22 cellular contexts compared by ENCODE assay signal in genomic region chr20:62749851-62750445, GRCh38. TPM values are rescaled to one million over a fixed set of nuclear protein-coding genes. Genes with fewer than 3 reads are reported as not detected.
A peak's percentile ranks its signal among the peaks of the same experiment; 100 is the strongest.
DNase-seq lines count a peak whose midpoint lies in the region; ATAC-seq and TF ChIP-seq lines count a peak whose summit lies in the region.
"Had no signal": no experiment of that assay in that cellular context is flagged by ENCODE, and none has a peak within 500 bp of the region (broad histone marks: within the 10 kb centered on the region; RNA-seq: fewer than 3 reads in every experiment).

No MANE protein-coding gene starts in this region.

- H2AK5ac ChIP-seq in IMR-90 (ENCODE audit: low read depth, low read length) = 0 out of 2 replicates have a peak overlapping the region, but pooled peaks have one; percentile 14
- peak overlapping the region; percentile 14 for H2AK5ac ChIP-seq in neuronal stem cell (ENCODE audit: low read depth, low read length)

- BruUV-seq in IMR-90 (replicated peaks; lab: Mats Ljungman, UMichigan) = no TSS peak

- H2BK20ac ChIP-seq in IMR-90 (ENCODE audit: low read depth, low read length) = no peak overlapping the region

- H3K9me1 ChIP-seq in IMR-90 (ENCODE audit: insufficient read depth, low read length) = peaks cover 7% of the 10 kb centered on the region

- no peak overlapping the region for H3K27ac ChIP-seq in IMR-90 (ENCODE audit: insufficient read depth, low read length)
- no peak overlapping the region for H3K27ac ChIP-seq in right cardiac atrium (ENCODE audit: low read length)
- no peak overlapping the region for H3K27ac ChIP-seq in neuronal stem cell (replicated peaks; ENCODE audit: low read length)
- H3K27ac ChIP-seq: BLaER1, KMS-11, PC-9 had no signal

- H3K4me3 ChIP-seq in IMR-90 (ENCODE audit: insufficient read depth, low read depth, low read length) (no peak overlapping the region), right cardiac atrium (ENCODE audit: low read length) (no peak overlapping the region), neuronal stem cell (ENCODE audit: low read length in 2 of 2) (no peak overlapping the region)
- H3K4me3 ChIP-seq: BLaER1, PC-9 had no signal

- H4K91ac ChIP-seq in IMR-90 (ENCODE audit: insufficient read depth, low read depth, low read length) = no peak overlapping the region
- no peak overlapping the region for H4K91ac ChIP-seq in neuronal stem cell (ENCODE audit: low read depth, low read length, poor library complexity)

- CTCF ChIA-PET in IMR-90 (lab: Yijun Ruan, JAX) = no interaction called here

- H4K5ac ChIP-seq in IMR-90 (ENCODE audit: low read depth, low read length) = no peak overlapping the region

- peaks cover 0 to 7% of the 10 kb centered on the region in 2 experiments; a peak in 2 of 4 replicates for H3K79me1 ChIP-seq in IMR-90 (ENCODE audit: low read depth in 1 of 2, low read length in 2 of 2)
- H3K79me1 ChIP-seq in neuronal stem cell (ENCODE audit: low read depth, low read length) = peaks cover 3% of the 10 kb centered on the region

- H3K4ac ChIP-seq in IMR-90 (ENCODE audit: low read depth, low read length) (no peak overlapping the region), neuronal stem cell (ENCODE audit: low read length) (no peak overlapping the region)

- intact Hi-C loops in IMR-90 (cut with micrococcal nuclease) = no loop called here
- intact Hi-C loops in right cardiac atrium (cut with DNase I) = no loop called here

- H3K14ac ChIP-seq in IMR-90 (replicated peaks; ENCODE audit: low read depth, low read length) (no peak overlapping the region), neuronal stem cell (ENCODE audit: low read length) (no peak overlapping the region)

- H3K4me1 ChIP-seq in IMR-90 (ENCODE audit: control insufficient read depth, insufficient read depth, low read length) = peaks cover 12% of the 10 kb centered on the region
- H3K4me1 ChIP-seq in right cardiac atrium (ENCODE audit: control insufficient read depth, insufficient read depth, low read length) = no peaks in the 10 kb centered on the region
- peaks cover 3 to 10% of the 10 kb centered on the region in 2 donors for H3K4me1 ChIP-seq in neuronal stem cell (ENCODE audit: control insufficient read depth in 2 of 2, insufficient read depth in 1 of 2, low read depth in 1 of 2, low read length in 2 of 2)

- dilution Hi-C loops in IMR-90 (cut with HindIII; ENCODE audit: low sequenced_read_pairs, unreplicated experiment) = no loop called here

- no peak overlapping the region for H2BK120ac ChIP-seq in IMR-90 (ENCODE audit: low read depth, low read length)
- no peak overlapping the region for H2BK120ac ChIP-seq in neuronal stem cell (ENCODE audit: low read depth, low read length)

- H2BK12ac ChIP-seq in neuronal stem cell (ENCODE audit: low read length) = no peak overlapping the region

- in situ Hi-C loops in IMR-90 (cut with MboI; ENCODE audit: low sequenced_read_pairs) = no loop called here

- H2BK15ac ChIP-seq in IMR-90 (ENCODE audit: low read depth, low read length) (no peak overlapping the region), neuronal stem cell (ENCODE audit: low read length) (no peak overlapping the region)

- H3K9ac ChIP-seq in IMR-90 (ENCODE audit: low read depth, low read length) (no peak overlapping the region), neuronal stem cell (ENCODE audit: low read depth, low read length, poor library complexity) (no peak overlapping the region)
- H3K9ac ChIP-seq: BLaER1, KMS-11 had no signal

- no peaks in the 10 kb centered on the region; the same call in 1 of the 2 replicates for H4K20me1 ChIP-seq in IMR-90 (ENCODE audit: insufficient read depth, low read length)
- H4K20me1 ChIP-seq: BLaER1 had no signal

- H3K36me3 ChIP-seq in IMR-90 (ENCODE audit: control insufficient read depth, insufficient read depth, low read length) = no peaks in the 10 kb centered on the region
- no peaks in the 10 kb centered on the region for H3K36me3 ChIP-seq in neuronal stem cell (replicated peaks in 1 of 2; ENCODE audit: control insufficient read depth in 2 of 2, insufficient read depth in 2 of 2, low read length in 2 of 2)

- ATAC-seq in IMR-90 (ENCODE audit: low read depth) (no peak), right cardiac atrium (no peak), GM21390 (IDR thresholded peaks at IDR 0.05; ENCODE audit: unreplicated experiment) (no peak)

- POLR2A ChIA-PET in IMR-90 (lab: Charles Lee; ENCODE audit: unreplicated experiment) = no interaction called here

- H3K9me3 ChIP-seq in IMR-90 (ENCODE audit: control insufficient read depth, insufficient read depth, low read length) (no peaks in the 10 kb centered on the region), right cardiac atrium (ENCODE audit: control insufficient read depth, low read length) (no peaks in the 10 kb centered on the region), neuronal stem cell (replicated peaks in 1 of 2; ENCODE audit: control insufficient read depth in 2 of 2, insufficient read depth in 1 of 2, low read depth in 1 of 2, low read length in 2 of 2) (peaks cover 0 to 1% of the 10 kb centered on the region in 2 donors)
- H3K9me3 ChIP-seq: BLaER1 had no signal

- TF ChIP-seq CTCF in IMR-90 (conservative IDR thresholded peaks at IDR 0.05; ENCODE audit: low read depth, low read length) = no peak

- DNase-seq in ELF-1 (ENCODE audit: low read depth, low spot score) (peak; percentile 71), IMR-90 (no peak), right cardiac atrium (peak; percentile 2 to 14 (median 13)), neuronal stem cell (ENCODE audit: low spot score) (no peak), NCI-H446 (lab: John Stamatoyannopoulos, UW) (no peak), NCI-H2171 treated with DMSO at 0.1 percent for 48 hours (lab: John Stamatoyannopoulos, UW) (no peak)
- DNase-seq in activated naive CD4-positive, alpha-beta T cell treated with Interleukin-2 at 50 U/mL for 16 hours = no peak
- DNase-seq: CD4-positive, CD25-positive, alpha-beta regulatory T cell; HCEC 1CT; NCI-H1048; NCI-H1417; NCI-H1694; NCI-H2081; NCI-H2171; NCI-H526 treated with DMSO at 0.1 percent for 48 hours; PC-9; SHP77 treated with DMSO at 0.1 percent for 48 hours had no signal

- H3K4me2 ChIP-seq in IMR-90 (ENCODE audit: low read depth, low read length) = no peak overlapping the region
- no peak overlapping the region for H3K4me2 ChIP-seq in neuronal stem cell (ENCODE audit: insufficient read depth, low read length, poor library complexity, severe bottlenecking)
- H3K4me2 ChIP-seq: BLaER1, KMS-11, PC-9 had no signal

- H2BK5ac ChIP-seq in IMR-90 (ENCODE audit: low read depth, low read length, poor library complexity, severe bottlenecking) (no peak overlapping the region), neuronal stem cell (ENCODE audit: low read length) (peak overlapping the region; percentile 55)

- TF ChIP-seq RAD21 in IMR-90 (IDR thresholded peaks at IDR 0.05; ENCODE audit: low read length) = no peak

- H3K23ac ChIP-seq in IMR-90 (ENCODE audit: low read depth, low read length) (no peak overlapping the region), neuronal stem cell (ENCODE audit: low read depth, low read length, poor library complexity) (no peak overlapping the region)

- H3K18ac ChIP-seq in IMR-90 (ENCODE audit: low read depth, low read length) (no peak overlapping the region), neuronal stem cell (ENCODE audit: low read length) (peak overlapping the region; percentile 19)

- H2AFZ ChIP-seq in IMR-90 (replicated peaks; ENCODE audit: low read length, poor library complexity) = no peak overlapping the region
- no peak overlapping the region for H2AFZ ChIP-seq in neuronal stem cell (ENCODE audit: low read length)
- H2AFZ ChIP-seq: PC-9 had no signal

- TF ChIP-seq POLR2A in IMR-90 (IDR thresholded peaks at IDR 0.05; ENCODE audit: low read depth, low read length) = no peak

- H3K56ac ChIP-seq in IMR-90 (ENCODE audit: extremely low read depth, insufficient read depth, low read length) = no peak overlapping the region

- WGBS in IMR-90 (ENCODE audit: extremely low coverage in 2 of 2, insufficient read length in 1 of 2), 2 experiments = 73% methylated on average over 23 of the region's 27 CpGs; no CpG with 5 or more reads in 1 of the 2 experiments
- WGBS in right cardiac atrium = 80% methylated on average over 27 of the region's 27 CpGs
- no CpG with 5 or more reads among the region's 27 CpGs for WGBS in neuronal stem cell (ENCODE audit: extremely low coverage in 2 of 2, insufficient read length in 2 of 2, insufficient replicate concordance in 1 of 2), 2 donors

- H4K8ac ChIP-seq in IMR-90 (ENCODE audit: low read depth in 2 of 2, low read length in 2 of 2) (no peak overlapping the region), neuronal stem cell (ENCODE audit: low read depth, low read length) (no peak overlapping the region)

- H3K27me3 ChIP-seq in IMR-90 (ENCODE audit: control insufficient read depth, insufficient read depth, low read length) (no peaks in the 10 kb centered on the region), right cardiac atrium (ENCODE audit: control insufficient read depth, insufficient read depth) (no peaks in the 10 kb centered on the region), neuronal stem cell (ENCODE audit: control insufficient read depth in 3 of 3, insufficient read depth in 3 of 3, low read depth in 1 of 3, low read length in 3 of 3) (peaks cover 0 to 15% (median 0%) of the 10 kb centered on the region in 3 experiments)
- H3K27me3 ChIP-seq: BLaER1 had no signal

- H2AK9ac ChIP-seq in IMR-90 (replicated peaks; ENCODE audit: low read depth, low read length, poor library complexity) = no peak overlapping the region

RNA-seq across cellular contexts. Expression of gene NTSR1, which starts 41.3 kb away (rescaled TPM):
- total RNA-seq in IMR-90 (2012; rRNA removed) (0.54 and 0.56 TPM in 2 replicates), right cardiac atrium (under 1 TPM in 1 of 4 donors, not detected in 3; 0.06 TPM)
- polyA plus RNA-seq in IMR-90 (2012; rRNA removed) (1.8 and 2.3 TPM in 2 replicates), right cardiac atrium (not detected)
- polyA plus RNA-seq in IMR-90 (2012; cell fraction: cytosol; rRNA removed) = 1.1 and 1.9 TPM in 2 replicates
- polyA plus RNA-seq in IMR-90 (2012; cell fraction: nucleus; rRNA removed; ENCODE audit: low replicate concordance) = 1.2 and 2.9 TPM in 2 replicates
- polyA plus RNA-seq in neuronal stem cell (2013, experiment 1 of 2) = 0.28 TPM
- polyA plus RNA-seq in neuronal stem cell (2013, experiment 2 of 2) = 0.21 TPM
- total RNA-seq: G401 had no signal
- polyA plus RNA-seq: IgD-negative memory B cell had no signal

RNA-seq across cellular contexts. Expression of gene MRGBP, which starts 46.3 kb away (rescaled TPM):
- total RNA-seq in IMR-90 (2012; rRNA removed) (18.3 and 21.9 TPM in 2 replicates), right cardiac atrium (10 to 100 TPM in 1 of 4 donors, 1 to 10 TPM in 3; 8.3 to 10.9 (median 8.6) TPM)
- polyA plus RNA-seq in IMR-90 (2012; rRNA removed) (15.5 and 17.7 TPM in 2 replicates), right cardiac atrium (12.1 TPM)
- polyA plus RNA-seq in IMR-90 (2012; cell fraction: cytosol; rRNA removed) = 14.9 and 16.0 TPM in 2 replicates
- 21.4 and 23.1 TPM in 2 replicates for polyA plus RNA-seq in IMR-90 (2012; cell fraction: nucleus; rRNA removed; ENCODE audit: low replicate concordance)
- 15.5 TPM for polyA plus RNA-seq in neuronal stem cell (2013, experiment 1 of 2)
- polyA plus RNA-seq in neuronal stem cell (2013, experiment 2 of 2) = 15.6 TPM

RNA-seq across cellular contexts. Expression of gene OGFR, which starts 54.7 kb away (rescaled TPM):
- 22.4 and 26.9 TPM in 2 replicates for total RNA-seq in IMR-90 (2012; rRNA removed)
- polyA plus RNA-seq in IMR-90 (2012; rRNA removed) = 30.1 and 38.2 TPM in 2 replicates
- polyA plus RNA-seq in IMR-90 (2012; cell fraction: cytosol; rRNA removed) = 45.5 and 52.1 TPM in 2 replicates
- polyA plus RNA-seq in IMR-90 (2012; cell fraction: nucleus; rRNA removed; ENCODE audit: low replicate concordance) = 73.9 and 106 TPM in 2 replicates
- 10 to 100 TPM; 21.0 to 29.6 (median 24.2) TPM for total RNA-seq in right cardiac atrium
- polyA plus RNA-seq in right cardiac atrium = 26.6 TPM
- 15.0 TPM for polyA plus RNA-seq in neuronal stem cell (2013, experiment 1 of 2)
- 14.7 TPM for polyA plus RNA-seq in neuronal stem cell (2013, experiment 2 of 2)

Comparison
In these comparisons a context has a peak if more than half of its experiments do, and no peak if none do; other contexts are left out.
1. DNase-seq: peak in ELF-1 (single experiment) and right cardiac atrium (3 of 3); none in IMR-90 (single experiment), neuronal stem cell (single experiment), activated naive CD4-positive, alpha-beta T cell treated with Interleukin-2 at 50 U/mL for 16 hours (single experiment), NCI-H446 (0 of 2) and NCI-H2171 treated with DMSO at 0.1 percent for 48 hours (single experiment).